In the genomic region with DNA sequence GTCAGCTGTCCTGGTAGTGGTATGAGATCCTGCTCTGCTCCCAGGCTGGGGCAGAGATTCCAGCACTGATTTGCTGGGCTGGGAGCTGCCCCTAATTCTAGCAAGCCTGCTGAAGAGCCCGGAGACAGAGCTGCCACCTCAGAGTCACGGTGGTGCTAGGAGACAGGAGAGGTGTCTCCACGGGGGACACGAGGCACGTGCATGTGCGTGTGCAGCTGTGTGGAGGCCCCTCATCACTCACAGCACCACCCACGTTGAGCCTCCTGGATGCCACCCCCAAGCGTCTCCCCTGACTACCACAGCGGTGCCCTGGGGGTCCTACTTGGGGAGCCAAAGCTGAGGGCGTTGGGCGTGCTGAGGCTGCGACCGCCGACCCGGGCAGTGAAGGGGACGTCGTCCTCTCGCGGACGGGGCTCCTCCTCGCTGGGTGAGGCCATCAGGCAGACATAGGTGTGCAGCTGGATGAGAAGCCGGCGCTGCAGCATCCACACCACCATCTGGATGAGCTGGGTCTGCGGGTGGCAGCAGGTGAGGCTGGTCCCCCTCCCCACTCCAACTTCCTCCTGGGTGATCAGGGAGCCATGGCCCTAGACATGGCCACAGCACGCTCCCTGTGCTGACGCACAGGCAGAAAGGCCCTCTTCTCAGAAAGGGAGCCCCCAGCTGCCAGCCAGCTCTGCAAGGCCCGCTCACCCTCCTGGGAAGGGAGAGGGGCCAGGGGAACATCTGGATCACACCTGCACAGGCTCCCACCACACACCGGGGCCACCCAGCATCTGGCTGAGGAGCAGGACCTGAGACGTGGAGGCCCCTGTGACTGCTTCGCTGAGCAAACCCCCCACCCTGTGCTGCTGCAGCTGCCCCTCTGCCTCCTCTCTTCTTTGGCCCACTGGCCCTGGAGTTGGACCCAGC, we compare ENCODE assay signal across 21 cellular contexts. TPM values are rescaled to one million over a fixed set of nuclear protein-coding genes. Genes with fewer than 3 reads are reported as not detected.
"Had no signal": no experiment of that assay in that cellular context is flagged by ENCODE, and none has a peak within 500 bp of the region (broad histone marks: within the 10 kb centered on the region; RNA-seq: fewer than 3 reads in every experiment).

No MANE protein-coding gene starts in this region.

- H3K9me3 ChIP-seq: body of pancreas, neutrophil had no signal

- H3K27me3 ChIP-seq: body of pancreas, neutrophil had no signal

- H3K9me3 Mint-ChIP-seq: activated CD4-positive, alpha-beta T cell treated with anti-CD3 and anti-CD28 coated beads, Interleukin-2, amount 10 ng/mL, durations not matched to agents 24 days and 14 days; activated naive CD4-positive, alpha-beta T cell treated with anti-CD3 and anti-CD28 coated beads, Interleukin-2, amount 50 U/mL, for 72 hours; central memory CD8-positive, alpha-beta T cell; naive thymus-derived CD8-positive, alpha-beta T cell; T-helper 2 cell treated with Interferon-gamma antibody and Interleukin-4, amounts not matched to agents 5 μg/mL and 100 μg/mL, for 36 hours; type B pancreatic cell had no signal

- H3K27me3 Mint-ChIP-seq: activated CD4-positive, alpha-beta T cell treated with anti-CD3 and anti-CD28 coated beads, Interleukin-2, amount 10 ng/mL, durations not matched to agents 24 days and 14 days; central memory CD8-positive, alpha-beta T cell; naive thymus-derived CD8-positive, alpha-beta T cell; type B pancreatic cell had no signal

- H3K36me3 Mint-ChIP-seq: activated naive CD4-positive, alpha-beta T cell treated with anti-CD3 and anti-CD28 coated beads, Interleukin-2, amount 50 U/mL, for 72 hours; type B pancreatic cell had no signal

- H3K4me3 ChIP-seq: body of pancreas had no signal

- H3K4me3 Mint-ChIP-seq: activated CD4-positive, alpha-beta T cell treated with anti-CD3 and anti-CD28 coated beads, Interleukin-2, amount 10 ng/mL, durations not matched to agents 24 days and 14 days; activated CD8-positive, alpha-beta T cell treated with anti-CD3 and anti-CD28 coated beads, Interleukin-2, amount 10 ng/mL, durations not matched to agents 7 days and 5 days; central memory CD8-positive, alpha-beta T cell; naive thymus-derived CD8-positive, alpha-beta T cell; T-helper 2 cell treated with Interferon-gamma antibody and Interleukin-4, amounts not matched to agents 5 μg/mL and 100 μg/mL, for 36 hours; type B pancreatic cell had no signal

- H3K27ac Mint-ChIP-seq: activated CD4-positive, alpha-beta T cell treated with anti-CD3 and anti-CD28 coated beads, Interleukin-2, amount 10 ng/mL, durations not matched to agents 24 days and 14 days; activated CD8-positive, alpha-beta T cell treated with anti-CD3 and anti-CD28 coated beads, Interleukin-2, amount 10 ng/mL, durations not matched to agents 7 days and 5 days; T-helper 2 cell treated with Interferon-gamma antibody and Interleukin-4, amounts not matched to agents 5 μg/mL and 100 μg/mL, for 36 hours; type B pancreatic cell had no signal

- H3K27ac ChIP-seq: body of pancreas, neutrophil had no signal

- DNase-seq: activated CD4-positive, alpha-beta T cell treated with anti-CD3 and anti-CD28 coated beads, Interleukin-2, amount 10 ng/mL, durations not matched to agents 24 days and 14 days; activated CD4-positive, CD25-positive, alpha-beta regulatory T cell; activated CD8-positive, alpha-beta memory T cell treated with anti-CD3 and anti-CD28 coated beads, Interleukin-2, amount 50 U/mL, for 4 hours; activated CD8-positive, alpha-beta T cell treated with anti-CD3 and anti-CD28 coated beads, Interleukin-2, amount 10 ng/mL, durations not matched to agents 7 days and 5 days; activated gamma-delta T cell; activated T-cell treated with anti-CD3 and anti-CD28 coated beads, Interleukin-2, amount 50 U/mL, for 48 hours; body of pancreas; effector CD8-positive, alpha-beta T cell; hippocampal formation; mesenchymal stem cell; naive thymus-derived CD8-positive, alpha-beta T cell; small intestine; stimulated activated CD4-positive, alpha-beta T cell treated with anti-CD3 and anti-CD28 coated beads, Interleukin-4, amount 100 ng/mL, for 24 hours; stimulated activated naive CD4-positive, alpha-beta T cell treated with Interleukin-2 at 50 U/mL for 16 hours; substantia nigra had no signal

- FAIRE-seq: keratinocyte, small intestine had no signal

- ATAC-seq: activated CD8-positive, alpha-beta T cell treated with anti-CD3 and anti-CD28 coated beads, Interleukin-2, amount 10 ng/mL, durations not matched to agents 7 days and 5 days; activated naive CD4-positive, alpha-beta T cell treated with anti-CD3 and anti-CD28 coated beads, Interleukin-2, amount 50 U/mL, for 72 hours; body of pancreas; naive thymus-derived CD8-positive, alpha-beta T cell had no signal

RNA-seq across cellular contexts. Expression of a gene that starts 17.2 kb away (rescaled TPM):
- total RNA-seq: naive thymus-derived CD8-positive, alpha-beta T cell had no signal
